In the genomic region with DNA sequence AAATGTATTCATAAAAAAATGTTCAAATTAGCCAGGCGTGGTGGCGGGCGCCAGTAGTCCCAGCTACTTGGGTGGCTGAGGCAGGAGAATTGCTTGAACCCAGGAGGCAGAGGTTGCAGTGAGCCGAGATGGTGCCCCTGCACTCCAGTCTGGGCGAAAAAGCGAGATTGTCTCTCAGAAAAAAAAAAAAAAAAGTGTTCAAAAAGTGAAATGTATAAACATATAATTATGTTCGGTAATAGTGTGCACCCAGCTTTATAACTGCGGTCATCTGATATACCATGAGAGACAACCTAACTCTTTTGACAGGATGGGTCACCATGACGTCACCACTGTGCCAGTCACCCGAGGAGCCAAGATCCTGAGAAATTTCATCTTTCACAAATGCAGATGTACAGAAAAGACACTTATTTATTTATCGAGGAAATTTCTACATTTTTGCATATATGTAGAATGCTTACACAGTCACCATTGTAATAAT, we compare ENCODE assay signal across 8 cellular contexts. TPM values are rescaled to one million over a fixed set of nuclear protein-coding genes. Genes with fewer than 3 reads are reported as not detected.
DNase-seq lines count a peak whose midpoint lies in the region; ATAC-seq, FAIRE-seq and TF ChIP-seq lines count a peak whose summit lies in the region.

No MANE protein-coding gene starts in this region.

- H3K9me3 Mint-ChIP-seq in activated naive CD8-positive, alpha-beta T cell treated with anti-CD3 and anti-CD28 coated beads for 36 hours: no peaks in the 10 kb centered on the region

- intact Hi-C loops in kidney (cut with DNase I): no loop called here

- H3K4me1 Mint-ChIP-seq in activated naive CD8-positive, alpha-beta T cell treated with anti-CD3 and anti-CD28 coated beads for 36 hours: peaks cover 20% of the 10 kb centered on the region

- H3K27me3 Mint-ChIP-seq in activated naive CD8-positive, alpha-beta T cell treated with anti-CD3 and anti-CD28 coated beads for 36 hours: peaks cover 10% of the 10 kb centered on the region

- H3K27me3 ChIP-seq in suprapubic skin: no peaks in the 10 kb centered on the region

- no peak for ATAC-seq in GM19351 (IDR thresholded peaks at IDR 0.05; ENCODE audit: unreplicated experiment)

- no peaks in the 10 kb centered on the region for H3K36me3 Mint-ChIP-seq in activated naive CD8-positive, alpha-beta T cell treated with anti-CD3 and anti-CD28 coated beads for 36 hours

- H3K4me1 ChIP-seq in kidney (ENCODE audit: control insufficient read depth in 1 of 2, insufficient read depth in 1 of 2, low read depth in 1 of 2, low read length in 2 of 2) (peaks cover 13 to 18% of the 10 kb centered on the region in 2 donors), suprapubic skin (peaks cover 35% of the 10 kb centered on the region)

- TF ChIP-seq EP300 in suprapubic skin (IDR thresholded peaks at IDR 0.05): no peak

- WGBS in suprapubic skin: 10% methylated on average over 11 of the region's 11 CpGs

- H3K4me3 ChIP-seq in kidney (ENCODE audit: low read length in 2 of 2): peak overlapping the region; percentile 36 to 61
- peak overlapping the region; percentile 87 for H3K4me3 ChIP-seq in suprapubic skin

- H3K9ac ChIP-seq in kidney (ENCODE audit: low read length in 2 of 2): peak overlapping the region in 1 of 2 donors; percentile 69

- no peak overlapping the region for H3K27ac ChIP-seq in kidney (ENCODE audit: low read depth in 2 of 2, low read length in 2 of 2)
- no peak overlapping the region for H3K27ac ChIP-seq in suprapubic skin

- H3K9me3 ChIP-seq in kidney (ENCODE audit: control insufficient read depth in 1 of 2, low read length in 2 of 2) (no peaks in the 10 kb centered on the region), suprapubic skin (no peaks in the 10 kb centered on the region)

- DNase-seq in DMS114 treated with DMSO at 0.1 percent for 48 hours (lab: John Stamatoyannopoulos, UW; ENCODE audit: unreplicated experiment) (peak; percentile 32), M059J (ENCODE audit: low read depth) (peak; percentile 55), kidney (no peak), suprapubic skin (ENCODE audit: low spot score in 2 of 2) (no peak), putamen (ENCODE audit: low spot score) (no peak)
- no peak for DNase-seq in activated naive CD8-positive, alpha-beta T cell treated with anti-CD3 and anti-CD28 coated beads for 36 hours
- no peak for DNase-seq in activated effector memory CD4-positive, alpha-beta T cell treated with anti-CD3 and anti-CD28 coated beads, Interleukin-2, amount 50 U/mL, for 16 hours

- peak overlapping the region; percentile 42 for H3K27ac Mint-ChIP-seq in activated naive CD8-positive, alpha-beta T cell treated with anti-CD3 and anti-CD28 coated beads for 36 hours

- no peak for FAIRE-seq in kidney (lab: Jason Lieb, UNC)

- TF ChIP-seq CTCF in kidney (IDR thresholded peaks at IDR 0.05; ENCODE audit: borderline replicate concordance, extremely low read depth, insufficient read depth): no peak
- TF ChIP-seq CTCF in suprapubic skin (IDR thresholded peaks at IDR 0.05): no peak

- peak overlapping the region; percentile 77 for H3K4me3 Mint-ChIP-seq in activated naive CD8-positive, alpha-beta T cell treated with anti-CD3 and anti-CD28 coated beads for 36 hours

- TF ChIP-seq POLR2A in suprapubic skin (IDR thresholded peaks at IDR 0.05): no peak

- H3K36me3 ChIP-seq in kidney (ENCODE audit: control insufficient read depth in 1 of 2, insufficient read depth in 2 of 2, low read length in 2 of 2) (no peaks in the 10 kb centered on the region), suprapubic skin (no peaks in the 10 kb centered on the region)

RNA-seq across cellular contexts. Expression of a gene that starts 0.6 kb away (rescaled TPM):
- total RNA-seq in M059J (2014; rRNA removed; shearing (Covaris generic)): 13.4 and 15.4 TPM in 2 replicates
- 10 to 100 TPM; 21.4 to 23.6 TPM for total RNA-seq in activated naive CD8-positive, alpha-beta T cell treated with anti-CD3 and anti-CD28 coated beads for 36 hours
- total RNA-seq in kidney: 11.3 TPM
- 26.1 TPM for polyA plus RNA-seq in kidney (ENCODE audit: insufficient read depth, low read depth, low replicate concordance)
- 10 to 100 TPM in 2 of 4 donors, 1 to 10 TPM in 2; 6.5 to 16.9 (median 9.3) TPM for total RNA-seq in suprapubic skin

RNA-seq across cellular contexts. Expression of a gene that starts 19.6 kb away (rescaled TPM):
- 9.1 and 9.2 TPM in 2 replicates for total RNA-seq in M059J (2014; rRNA removed; shearing (Covaris generic))
- total RNA-seq in activated naive CD8-positive, alpha-beta T cell treated with anti-CD3 and anti-CD28 coated beads for 36 hours: 1 to 10 TPM; 4.3 to 5.9 TPM
- total RNA-seq in kidney (23.4 TPM), suprapubic skin (10 to 100 TPM; 16.4 to 26.0 (median 21.4) TPM)
- 9.0 TPM for polyA plus RNA-seq in kidney (ENCODE audit: insufficient read depth, low read depth, low replicate concordance)

RNA-seq across cellular contexts. Expression of a gene that starts 47.2 kb away (rescaled TPM):
- 42.7 and 43.7 TPM in 2 replicates for total RNA-seq in M059J (2014; rRNA removed; shearing (Covaris generic))
- total RNA-seq in activated naive CD8-positive, alpha-beta T cell treated with anti-CD3 and anti-CD28 coated beads for 36 hours: 10 to 100 TPM; 45.3 to 48.7 TPM
- total RNA-seq in kidney: 29.0 TPM
- 22.2 TPM for polyA plus RNA-seq in kidney (ENCODE audit: insufficient read depth, low read depth, low replicate concordance)
- 10 to 100 TPM; 26.3 to 51.9 (median 37.2) TPM for total RNA-seq in suprapubic skin

Comparison
In these comparisons a context has a peak if more than half of its experiments do, and no peak if none do; other contexts are left out.
1. DNase-seq: peak in DMS114 treated with DMSO at 0.1 percent for 48 hours (single experiment) and M059J (single experiment); none in activated naive CD8-positive, alpha-beta T cell treated with anti-CD3 and anti-CD28 coated beads for 36 hours (single experiment), kidney (single experiment), suprapubic skin (0 of 2), putamen (single experiment) and activated effector memory CD4-positive, alpha-beta T cell treated with anti-CD3 and anti-CD28 coated beads, Interleukin-2, amount 50 U/mL, for 16 hours (single experiment).